16 cellular contexts compared by ENCODE assay signal in genomic region chr3:97265237-97266005, GRCh38.
A peak's percentile ranks its signal among the peaks of the same experiment; 100 is the strongest.
DNase-seq lines count a peak whose midpoint lies in the region; ATAC-seq, FAIRE-seq and TF ChIP-seq lines count a peak whose summit lies in the region.
"Had no signal": no experiment of that assay in that cellular context is flagged by ENCODE, and none has a peak within 500 bp of the region (broad histone marks: within the 10 kb centered on the region; RNA-seq: fewer than 3 reads in every experiment).

No MANE protein-coding gene starts in this region.

- no peak overlapping the region for H3K56ac ChIP-seq in H1 (replicated peaks; ENCODE audit: insufficient read length, low read depth, low read length)

- peak overlapping the region; percentile 12 for H2BK5ac ChIP-seq in H1 (ENCODE audit: low read depth, low read length)

- TF ChIP-seq POLR2A in H1 (IDR thresholded peaks at IDR 0.05; ENCODE audit: control extremely low read depth in 1 of 2, low read depth in 2 of 2, low read length in 2 of 2) (no peak), vagina (IDR thresholded peaks at IDR 0.05) (no peak)

- no peak overlapping the region for H3K4ac ChIP-seq in H1 (replicated peaks; ENCODE audit: insufficient read length, low read depth, low read length)

- no peak overlapping the region for H4K5ac ChIP-seq in H1 (ENCODE audit: insufficient read length, low read depth, low read length)

- no peaks in the 10 kb centered on the region for H3K4me1 Mint-ChIP-seq in stimulated activated effector memory CD8-positive, alpha-beta T cell treated with anti-CD3 and anti-CD28 coated beads, Interleukin-12 subunit alpha, Interleukin-12 subunit beta, amount 100 ng/mL, for 72 hours
- H3K4me1 Mint-ChIP-seq in CD4-positive, alpha-beta memory T cell: no peaks in the 10 kb centered on the region
- H3K4me1 Mint-ChIP-seq: CD14-positive monocyte; CD8-positive, alpha-beta memory T cell had no signal

- 94% methylated on average over 19 of the region's 19 CpGs; no CpG with 5 or more reads in 1 of the 2 experiments for WGBS in H1 (ENCODE audit: extremely low coverage in 1 of 2, insufficient coverage in 1 of 2, insufficient read length in 1 of 2, insufficient replicate concordance in 2 of 2, low coverage in 1 of 2, low lambda C conversion rate in 2 of 2, missing lambda C conversion rate in 1 of 2), 2 experiments

- H3K27ac ChIP-seq in H1 (ENCODE audit: low read depth, low read length) (no peak overlapping the region), vagina (no peak overlapping the region)
- H3K27ac ChIP-seq in CD4-positive, alpha-beta memory T cell (ENCODE audit: low read depth, low read length): no peak overlapping the region
- H3K27ac ChIP-seq: 22Rv1 had no signal

- no peak overlapping the region for H3K27ac Mint-ChIP-seq in stimulated activated effector memory CD8-positive, alpha-beta T cell treated with anti-CD3 and anti-CD28 coated beads, Interleukin-12 subunit alpha, Interleukin-12 subunit beta, amount 100 ng/mL, for 72 hours
- no peak overlapping the region for H3K27ac Mint-ChIP-seq in CD4-positive, alpha-beta memory T cell
- H3K27ac Mint-ChIP-seq: CD14-positive monocyte; CD8-positive, alpha-beta memory T cell had no signal

- no peak for ATAC-seq in left ventricle myocardium superior
- ATAC-seq in stimulated activated effector memory CD8-positive, alpha-beta T cell treated with anti-CD3 and anti-CD28 coated beads, Interleukin-12 subunit alpha, Interleukin-12 subunit beta, amount 100 ng/mL, for 72 hours: peak; percentile 36
- ATAC-seq in HG03565 (IDR thresholded peaks at IDR 0.05; ENCODE audit: unreplicated experiment): no peak
- ATAC-seq: K562 had no signal

- FAIRE-seq in H1 (lab: Jason Lieb, UNC): no peak
- FAIRE-seq: GM19239, H54, K562 had no signal

- intact Hi-C loops in left ventricle myocardium superior (cut with micrococcal nuclease) (no loop called here), cardiac septum (cut with DNase I) (no loop called here), posterior vena cava (cut with DNase I) (no loop called here), vagina (cut with DNase I) (no loop called here)
- intact Hi-C loops in CD4-positive, alpha-beta memory T cell (cut with micrococcal nuclease): no loop called here

- no peak overlapping the region for H2AFZ ChIP-seq in H1 (ENCODE audit: low read length)

- no peak overlapping the region for H3K18ac ChIP-seq in H1 (ENCODE audit: extremely low read depth, low read length)

- H3K4me1 ChIP-seq in H1 (replicated peaks in 1 of 4; ENCODE audit: control insufficient read depth in 3 of 4, insufficient read depth in 4 of 4, low read length in 3 of 4) (peaks cover 2 to 14% (median 7%) of the 10 kb centered on the region in 4 experiments; a peak in 5 of 7 replicates), vagina (no peaks in the 10 kb centered on the region)
- H3K4me1 ChIP-seq in CD4-positive, alpha-beta memory T cell (ENCODE audit: insufficient read depth, low read length): no peaks in the 10 kb centered on the region

- no peak overlapping the region for H2BK120ac ChIP-seq in H1 (replicated peaks; ENCODE audit: low read depth, low read length)

- H4K8ac ChIP-seq in H1 (ENCODE audit: extremely low read depth, insufficient read depth, low read length): peak overlapping the region; percentile 35; the same call in 1 of the 2 replicates

- no peak overlapping the region for H3K4me3 Mint-ChIP-seq in stimulated activated effector memory CD8-positive, alpha-beta T cell treated with anti-CD3 and anti-CD28 coated beads, Interleukin-12 subunit alpha, Interleukin-12 subunit beta, amount 100 ng/mL, for 72 hours
- no peak overlapping the region for H3K4me3 Mint-ChIP-seq in CD4-positive, alpha-beta memory T cell
- H3K4me3 Mint-ChIP-seq: CD14-positive monocyte; CD8-positive, alpha-beta memory T cell had no signal

- peak; percentile 15 for DNase-seq in left ventricle myocardium superior
- no peak for DNase-seq in cardiac septum (ENCODE audit: low spot score)
- no peak for DNase-seq in H1 (ENCODE audit: low read depth in 1 of 2, low spot score in 2 of 2)
- DNase-seq in stimulated activated effector memory CD8-positive, alpha-beta T cell treated with anti-CD3 and anti-CD28 coated beads, Interleukin-12 subunit alpha, Interleukin-12 subunit beta, amount 100 ng/mL, for 72 hours (ENCODE audit: low spot score in 2 of 2): no peak
- DNase-seq in posterior vena cava (ENCODE audit: low spot score): no peak
- DNase-seq in CD4-positive, alpha-beta memory T cell: no peak
- DNase-seq in vagina (ENCODE audit: extremely low spot score in 2 of 2): no peak
- DNase-seq: CD8-positive, alpha-beta memory T cell; DMS53; GF-D8 had no signal

- no peak overlapping the region for H3K23ac ChIP-seq in H1 (ENCODE audit: insufficient read length)

- H3K9me3 ChIP-seq in H1 (ENCODE audit: insufficient read depth in 2 of 2, low read depth in 1 of 2, low read length in 1 of 2): no peaks in the 10 kb centered on the region
- H3K9me3 ChIP-seq in CD4-positive, alpha-beta memory T cell (ENCODE audit: control insufficient read depth in 1 of 2, low read length in 2 of 2): no peaks in the 10 kb centered on the region
- no peaks in the 10 kb centered on the region for H3K9me3 ChIP-seq in vagina

- H3K36me3 ChIP-seq in H1 (ENCODE audit: control insufficient read depth in 2 of 4, insufficient read depth in 4 of 4, low read length in 3 of 4): no peaks in the 10 kb centered on the region
- no peaks in the 10 kb centered on the region for H3K36me3 ChIP-seq in CD4-positive, alpha-beta memory T cell (ENCODE audit: insufficient read depth, low read length)
- no peaks in the 10 kb centered on the region for H3K36me3 ChIP-seq in vagina

- H3K9me3 Mint-ChIP-seq in stimulated activated effector memory CD8-positive, alpha-beta T cell treated with anti-CD3 and anti-CD28 coated beads, Interleukin-12 subunit alpha, Interleukin-12 subunit beta, amount 100 ng/mL, for 72 hours: peaks cover 5% of the 10 kb centered on the region
- peaks cover 0 to 2% (median 0%) of the 10 kb centered on the region in 8 donors for H3K9me3 Mint-ChIP-seq in CD4-positive, alpha-beta memory T cell

- peak overlapping the region; percentile 28; the same call in 1 of the 2 replicates for H2BK12ac ChIP-seq in H1 (ENCODE audit: low read depth, low read length)

- TF ChIP-seq CTCF in H1 (IDR thresholded peaks at IDR 0.05; ENCODE audit: control extremely low read depth in 1 of 3, insufficient read depth in 1 of 3, low read depth in 1 of 3, low read length in 3 of 3) (no peak), vagina (IDR thresholded peaks at IDR 0.05) (no peak)

- H3K23me2 ChIP-seq in H1 (ENCODE audit: low read depth, low read length): no peaks in the 10 kb centered on the region

- 0 out of 2 replicates have a peak overlapping the region, but pooled peaks have one; percentile 36 for H2BK20ac ChIP-seq in H1 (ENCODE audit: low read length)

- H2BK15ac ChIP-seq in H1 (ENCODE audit: low read length): no peak overlapping the region

- no peaks in the 10 kb centered on the region for H3K36me3 Mint-ChIP-seq in stimulated activated effector memory CD8-positive, alpha-beta T cell treated with anti-CD3 and anti-CD28 coated beads, Interleukin-12 subunit alpha, Interleukin-12 subunit beta, amount 100 ng/mL, for 72 hours
- H3K36me3 Mint-ChIP-seq in CD4-positive, alpha-beta memory T cell: no peaks in the 10 kb centered on the region
- H3K36me3 Mint-ChIP-seq: CD14-positive monocyte had no signal

- peak overlapping the region; percentile 49 for H4K91ac ChIP-seq in H1 (replicated peaks; ENCODE audit: insufficient read length, low read length)

- no peak for TF ChIP-seq RAD21 in H1 (IDR thresholded peaks at IDR 0.05 in 1 of 2, conservative IDR thresholded peaks at IDR 0.05 in 1 of 2; ENCODE audit: low read depth in 2 of 2, low read length in 2 of 2)

- POLR2A ChIA-PET in H1 (lab: Charles Lee; ENCODE audit: partially characterized antibody): interaction anchor here (1.2 to 1.4 kb wide), 2 partner anchors 11 to 12 kb away, joined by 3 to 4 read pairs; no protein-coding TSS in a partner anchor
- POLR2A ChIA-PET in CD4-positive, alpha-beta memory T cell (lab: Charles Lee; ENCODE audit: partially characterized antibody): no interaction called here

- H4K20me1 ChIP-seq in H1 (replicated peaks in 1 of 2; ENCODE audit: control insufficient read depth in 1 of 2, insufficient read depth in 2 of 2, low read length in 2 of 2): no peaks in the 10 kb centered on the region

- H3K4me3 ChIP-seq in H1 (ENCODE audit: extremely low read depth in 1 of 4, insufficient read depth in 2 of 4, low read depth in 3 of 4, low read length in 4 of 4): no peak overlapping the region
- H3K4me3 ChIP-seq in CD4-positive, alpha-beta memory T cell (ENCODE audit: low read length in 2 of 2): no peak overlapping the region
- no peak overlapping the region for H3K4me3 ChIP-seq in vagina
- H3K4me3 ChIP-seq: K562 had no signal

- peaks cover 0 to 1% of the 10 kb centered on the region in 2 donors for H3K27me3 Mint-ChIP-seq in CD4-positive, alpha-beta memory T cell
- H3K27me3 Mint-ChIP-seq: CD8-positive, alpha-beta memory T cell had no signal

- H3K79me1 ChIP-seq in H1 (ENCODE audit: low read depth, low read length): no peaks in the 10 kb centered on the region

- no peaks in the 10 kb centered on the region for H3K79me2 ChIP-seq in H1 (ENCODE audit: control insufficient read depth in 1 of 2, insufficient read depth in 2 of 2, low read length in 2 of 2)

- no peak overlapping the region for H3K9ac ChIP-seq in H1 (replicated peaks in 1 of 4; ENCODE audit: extremely low read depth in 1 of 4, low read depth in 3 of 4, low read length in 3 of 4)

- H3K27me3 ChIP-seq in H1 (replicated peaks in 1 of 4; ENCODE audit: control insufficient read depth in 3 of 4, extremely low read depth in 1 of 4, insufficient read depth in 3 of 4, low read length in 3 of 4) (no peaks in the 10 kb centered on the region), vagina (no peaks in the 10 kb centered on the region)
- H3K27me3 ChIP-seq in CD4-positive, alpha-beta memory T cell (ENCODE audit: insufficient read depth, low read length): no peaks in the 10 kb centered on the region

- no peak overlapping the region for H3K14ac ChIP-seq in H1 (ENCODE audit: insufficient read length)

- no peak overlapping the region for H3K4me2 ChIP-seq in H1 (ENCODE audit: insufficient read depth in 1 of 2, low read depth in 2 of 2, low read length in 2 of 2)

- no peak for TF ChIP-seq EP300 in H1 (IDR thresholded peaks at IDR 0.05; ENCODE audit: borderline replicate concordance in 1 of 2, low read depth in 2 of 2, low read length in 2 of 2)

- H2AK5ac ChIP-seq in H1 (ENCODE audit: low read depth, low read length): no peak overlapping the region

- CTCF ChIA-PET in H1 (lab: Charles Lee; ENCODE audit: partially characterized antibody): interaction anchor here (0.9 to 1.0 kb wide), 2 partner anchors 11 to 394 kb away, joined by 3 read pairs; no protein-coding TSS in a partner anchor
- CTCF ChIA-PET in CD4-positive, alpha-beta memory T cell (lab: Charles Lee; ENCODE audit: partially characterized antibody): no interaction called here

TF ChIP-seq in H1, 55 proteins besides CTCF, POLR2A, EP300 and RAD21 (continues in another document):
- no peak for TF ChIP-seq PHF8 (conservative IDR thresholded peaks at IDR 0.05; ENCODE audit: low read depth, low read length)
